In genomic region chr11:32574446-32574845, GRCh38 we compare ENCODE assay signal across 26 cellular contexts.
"Had no signal": no experiment of that assay in that cellular context is flagged by ENCODE, and none has a peak within 500 bp of the region (broad histone marks: within the 10 kb centered on the region; RNA-seq: fewer than 3 reads in every experiment).

No MANE protein-coding gene starts in this region.

- H2AFZ ChIP-seq: hepatocyte, parathyroid adenoma had no signal

- H3K9me3 Mint-ChIP-seq: natural killer cell, neural crest cell, type B pancreatic cell had no signal

- H3K4me2 ChIP-seq: hepatocyte had no signal

- H3K36me3 Mint-ChIP-seq: natural killer cell, type B pancreatic cell had no signal

- H3K4me3 Mint-ChIP-seq: natural killer cell, neural crest cell, type B pancreatic cell had no signal

- FAIRE-seq: colon, kidney, small intestine had no signal

- H3K4me1 ChIP-seq: gastroesophageal sphincter, heart left ventricle, left lung, parathyroid adenoma, right lobe of liver, stomach, testis, tibial artery had no signal

- H3K27ac Mint-ChIP-seq: natural killer cell, progenitor cell of endocrine pancreas, type B pancreatic cell had no signal

- H3K27ac ChIP-seq: dorsolateral prefrontal cortex, epithelial cell of prostate, gastroesophageal sphincter, heart left ventricle, hepatocyte, left lung, parathyroid adenoma, right lobe of liver, stomach, testis, tibial artery had no signal

- H3K9me3 ChIP-seq: gastroesophageal sphincter, heart left ventricle, left lung, right lobe of liver, stomach, testis, tibial artery had no signal

- H3K79me2 ChIP-seq: hepatocyte, parathyroid adenoma had no signal

- H3K27me3 ChIP-seq: right lobe of liver, testis had no signal

- H3K36me3 ChIP-seq: gastroesophageal sphincter, heart left ventricle, left lung, right lobe of liver, stomach, tibial artery had no signal

- H3K9ac ChIP-seq: parathyroid adenoma had no signal

- DNase-seq: dorsolateral prefrontal cortex; effector CD4-positive, alpha-beta T cell; foreskin fibroblast; heart left ventricle; kidney; left cardiac atrium; left lung; mesenchymal stem cell; natural killer cell; right lobe of liver; small intestine; stimulated activated CD4-positive, alpha-beta T cell treated with anti-CD3 and anti-CD28 coated beads, Interleukin-15, amount 100 ng/mL, for 24 hours; stimulated activated CD4-positive, alpha-beta T cell treated with anti-CD3 and anti-CD28 coated beads, Interleukin-2, amount 100 ng/mL, for 48 hours; stimulated activated naive CD4-positive, alpha-beta T cell; stomach; testis; tibial artery had no signal

- H3K4me3 ChIP-seq: dorsolateral prefrontal cortex, gastroesophageal sphincter, heart left ventricle, hepatocyte, left lung, right lobe of liver, stomach, testis, tibial artery had no signal

- H3K4me1 Mint-ChIP-seq: natural killer cell, neural crest cell had no signal

- ATAC-seq: esophagus mucosa, gastroesophageal sphincter, heart left ventricle, left cardiac atrium, left lung, natural killer cell, right lobe of liver had no signal
